ENCODE assay signal across 19 cellular contexts in the genomic region with DNA sequence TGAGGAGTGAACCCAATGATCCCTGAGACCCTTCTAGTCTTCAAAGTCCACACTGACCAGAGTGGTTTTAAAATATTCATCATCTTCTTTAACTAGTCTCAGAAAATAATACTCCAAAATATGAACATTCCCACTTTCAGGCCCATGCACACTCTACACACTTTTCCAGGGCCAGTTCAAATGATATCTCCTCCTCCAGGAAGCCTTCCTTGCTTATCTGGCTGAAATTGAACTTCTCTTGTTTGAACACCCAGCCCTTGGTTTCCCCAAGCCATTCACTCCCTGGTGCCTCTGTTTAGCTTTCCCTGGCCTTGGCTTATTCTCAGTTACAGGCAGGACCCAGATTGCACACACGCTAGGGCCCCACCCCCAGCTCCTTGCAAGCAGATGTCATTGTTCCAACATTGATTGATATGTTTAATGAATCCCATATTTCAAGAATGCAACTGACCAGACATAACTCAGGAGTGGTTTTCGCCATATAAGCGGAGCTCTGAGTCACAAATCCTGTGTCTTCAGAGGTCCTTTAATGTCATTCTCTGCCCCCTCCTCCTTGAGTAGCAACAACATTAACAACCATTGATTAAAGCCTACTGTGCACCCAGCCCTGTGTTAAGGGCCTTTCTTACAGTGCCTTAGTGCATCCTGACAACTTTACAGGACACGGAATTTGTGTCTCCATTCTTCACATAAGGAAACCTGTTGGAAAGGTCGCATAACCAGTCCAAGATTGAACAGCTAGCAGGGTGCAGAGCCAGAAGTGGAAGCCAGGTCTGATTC. TPM values are rescaled to one million over a fixed set of nuclear protein-coding genes. Genes with fewer than 3 reads are reported as not detected.
DNase-seq lines count a peak whose midpoint lies in the region; ATAC-seq and TF ChIP-seq lines count a peak whose summit lies in the region.
"Had no signal": no experiment of that assay in that cellular context is flagged by ENCODE, and none has a peak within 500 bp of the region (broad histone marks: within the 10 kb centered on the region; RNA-seq: fewer than 3 reads in every experiment).

No MANE protein-coding gene starts in this region.

- no peak for TF ChIP-seq CTCF in left ventricle myocardium inferior (IDR thresholded peaks at IDR 0.05; ENCODE audit: borderline replicate concordance)
- no peak for TF ChIP-seq CTCF in nephron (IDR thresholded peaks at IDR 0.05; ENCODE audit: unreplicated experiment in 3 of 3)
- TF ChIP-seq CTCF in body of pancreas (IDR thresholded peaks at IDR 0.05): no peak

- TF ChIP-seq POLR2A in body of pancreas (IDR thresholded peaks at IDR 0.05): no peak

- H3K27ac ChIP-seq in left ventricle myocardium inferior (replicated peaks): no peak overlapping the region
- no peak overlapping the region for H3K27ac ChIP-seq in right cardiac atrium (ENCODE audit: low read length)
- H3K27ac ChIP-seq in body of pancreas: no peak overlapping the region

- H3K36me3 Mint-ChIP-seq in nephron (ENCODE audit: low read depth): no peaks in the 10 kb centered on the region
- H3K36me3 Mint-ChIP-seq: natural killer cell treated with Interleukin-12 subunit alpha and Interleukin-12 subunit beta and Interleukin-15 and Interleukin-18, amount 100 ng/mL, for 72 hours; WTC11 had no signal

- intact Hi-C loops in left ventricle myocardium inferior (cut with micrococcal nuclease): no loop called here
- intact Hi-C loops in right cardiac atrium (cut with DNase I): no loop called here
- intact Hi-C loops in body of pancreas (cut with DNase I): no loop called here

- peaks cover 35% of the 10 kb centered on the region for H3K4me1 Mint-ChIP-seq in nephron

- H3K4me1 ChIP-seq in left ventricle myocardium inferior (peaks cover 22% of the 10 kb centered on the region), right cardiac atrium (ENCODE audit: control insufficient read depth, insufficient read depth, low read length) (no peaks in the 10 kb centered on the region), body of pancreas (peaks cover 14% of the 10 kb centered on the region)
- H3K4me1 ChIP-seq: HAP-1 had no signal

- peaks cover 70% of the 10 kb centered on the region for H3K27me3 Mint-ChIP-seq in nephron (ENCODE audit: low read depth)

- H3K9me3 ChIP-seq in left ventricle myocardium inferior (replicated peaks): no peaks in the 10 kb centered on the region
- H3K9me3 ChIP-seq in right cardiac atrium (ENCODE audit: control insufficient read depth, low read length): no peaks in the 10 kb centered on the region
- no peaks in the 10 kb centered on the region for H3K9me3 ChIP-seq in body of pancreas
- H3K9me3 ChIP-seq: gastrocnemius medialis, HAP-1 had no signal

- WGBS in right cardiac atrium: 93% methylated on average over 5 of the region's 5 CpGs
- WGBS in body of pancreas, 2 donors: 84 to 89% methylated on average over 5 of the region's 5 CpGs

- peaks cover 56% of the 10 kb centered on the region for H3K27me3 ChIP-seq in left ventricle myocardium inferior (ENCODE audit: low read depth)
- no peaks in the 10 kb centered on the region for H3K27me3 ChIP-seq in right cardiac atrium (ENCODE audit: control insufficient read depth, insufficient read depth)
- peaks cover 0 to 11% of the 10 kb centered on the region in 2 donors for H3K27me3 ChIP-seq in body of pancreas

- peak overlapping the region; percentile 3 to 78 (median 78) for H3K4me3 Mint-ChIP-seq in nephron
- H3K4me3 Mint-ChIP-seq: natural killer cell treated with Interleukin-12 subunit alpha and Interleukin-12 subunit beta and Interleukin-15 and Interleukin-18, amount 100 ng/mL, for 72 hours had no signal

- peak overlapping the region; percentile 72 for H3K4me3 ChIP-seq in left ventricle myocardium inferior
- H3K4me3 ChIP-seq in right cardiac atrium (ENCODE audit: low read length): no peak overlapping the region
- no peak overlapping the region for H3K4me3 ChIP-seq in body of pancreas
- H3K4me3 ChIP-seq: HAP-1, lung had no signal

- H3K9me3 Mint-ChIP-seq in nephron: no peaks in the 10 kb centered on the region
- H3K9me3 Mint-ChIP-seq: natural killer cell treated with Interleukin-12 subunit alpha and Interleukin-12 subunit beta and Interleukin-15 and Interleukin-18, amount 100 ng/mL, for 72 hours; WTC11 had no signal

- peak overlapping the region in 1 of 3 experiments; percentile 25 for H3K27ac Mint-ChIP-seq in nephron
- H3K27ac Mint-ChIP-seq: natural killer cell treated with Interleukin-12 subunit alpha and Interleukin-12 subunit beta and Interleukin-15 and Interleukin-18, amount 100 ng/mL, for 72 hours; WTC11 had no signal

- DNase-seq in left ventricle myocardium inferior (no peak), right cardiac atrium (no peak), ecto neural progenitor cell (ENCODE audit: low spot score) (peak; percentile 14), NCI-H1048 (lab: John Stamatoyannopoulos, UW) (no peak), body of pancreas (no peak), NCI-H2029 (lab: John Stamatoyannopoulos, UW) (no peak), RPMI8226 (no peak)
- DNase-seq: activated naive CD4-positive, alpha-beta T cell; COR-L47; effector memory CD4-positive, alpha-beta T cell; gastrocnemius medialis; MV-4-11; NCI-H69; substantia nigra had no signal

- ATAC-seq in right cardiac atrium: no peak
- no peak for ATAC-seq in body of pancreas
- ATAC-seq: gastrocnemius medialis; natural killer cell treated with Interleukin-12 subunit alpha and Interleukin-12 subunit beta and Interleukin-15 and Interleukin-18, amount 100 ng/mL, for 72 hours; WTC11 had no signal

- H3K36me3 ChIP-seq in left ventricle myocardium inferior (no peaks in the 10 kb centered on the region), body of pancreas (replicated peaks in 1 of 2; ENCODE audit: insufficient read depth in 1 of 2, low read depth in 2 of 2) (no peaks in the 10 kb centered on the region)
- H3K36me3 ChIP-seq: gastrocnemius medialis, HAP-1 had no signal

RNA-seq across cellular contexts. Expression of gene ITGA11, which starts 2.1 kb away (rescaled TPM):
- total RNA-seq in left ventricle myocardium inferior (31.4 TPM), right cardiac atrium (10 to 100 TPM; 20.1 to 34.0 (median 21.2) TPM), body of pancreas (1 to 10 TPM in 1 of 2 donors, under 1 TPM in 1; 0.99 to 1.0 TPM)
- polyA plus RNA-seq in right cardiac atrium: 11.6 TPM

Comparison
In these comparisons a context has a peak if more than half of its experiments do, and no peak if none do; other contexts are left out.
1. RNA of gene ITGA11, which starts 2.1 kb away (total RNA-seq): 31.4 TPM in left ventricle myocardium inferior (single experiment) and 20.1 to 34.0 TPM in right cardiac atrium; 0.99 to 1.0 TPM in body of pancreas; every median in the first group is over 10 times any median in the second.